ENCODE assay signal across 8 cellular contexts in the genomic region with DNA sequence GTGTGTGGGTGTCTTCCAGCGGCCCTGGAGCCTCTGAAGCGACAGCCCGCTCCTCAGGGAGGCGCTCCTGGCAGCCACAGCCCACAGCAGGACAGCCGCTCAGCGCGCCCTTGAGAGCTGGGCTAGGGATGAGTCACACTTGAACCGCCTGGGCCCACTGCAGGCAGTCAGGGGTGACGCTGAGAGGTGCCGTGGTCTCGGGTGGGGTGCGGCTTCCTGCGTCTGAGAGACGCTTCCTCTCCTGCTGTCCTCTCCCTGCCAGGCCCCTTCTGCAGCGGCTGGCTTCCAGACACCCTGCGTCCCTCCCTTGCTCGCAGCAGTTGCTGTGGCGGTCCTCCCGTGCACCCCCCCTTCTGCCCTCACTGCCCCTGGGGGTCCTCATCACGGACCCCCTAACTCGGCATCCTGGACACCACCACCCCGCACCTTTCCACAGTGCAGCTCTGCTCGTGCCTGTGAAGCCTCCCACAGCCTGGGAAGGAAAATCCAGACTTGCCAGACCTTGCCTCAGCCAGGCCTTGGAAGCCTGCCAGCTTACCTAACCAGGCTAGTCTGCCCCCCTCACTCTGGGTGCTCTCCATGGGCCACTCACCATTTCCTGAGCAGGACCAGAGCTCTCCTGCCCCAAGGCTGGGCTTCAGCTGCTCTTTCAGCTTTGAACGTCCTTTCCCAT. TPM values are rescaled to one million over a fixed set of nuclear protein-coding genes. Genes with fewer than 3 reads are reported as not detected.
DNase-seq lines count a peak whose midpoint lies in the region; ATAC-seq and TF ChIP-seq lines count a peak whose summit lies in the region.

No MANE protein-coding gene starts in this region.

- H3K4me1 Mint-ChIP-seq in activated CD8-positive, alpha-beta T cell treated with anti-CD3 and anti-CD28 coated beads, Interleukin-2, amount 10 ng/mL, durations not matched to agents 7 days and 5 days (ENCODE audit: low read depth) = peaks cover 51% of the 10 kb centered on the region
- H3K4me1 Mint-ChIP-seq in effector memory CD8-positive, alpha-beta T cell (ENCODE audit: low read depth in 2 of 2) = peaks cover 34 to 35% of the 10 kb centered on the region in 2 donors
- peaks cover 53% of the 10 kb centered on the region for H3K4me1 Mint-ChIP-seq in nephron
- H3K4me1 Mint-ChIP-seq in stimulated activated naive CD8-positive, alpha-beta T cell treated with anti-CD3 and anti-CD28 coated beads, Interleukin-15, Interleukin-2, amounts not matched to agents 100 ng/mL and 50 ng/mL, for 24 hours (ENCODE audit: low read depth) = peaks cover 24% of the 10 kb centered on the region

- POLR2A ChIA-PET in activated CD8-positive, alpha-beta T cell treated with anti-CD3 and anti-CD28 coated beads, Interleukin-2, amount 10 ng/mL, durations not matched to agents 7 days and 5 days (lab: Charles Lee) = interaction anchor here (0.9 to 1.2 kb wide), 4 partner anchors 10 to 121 kb away, joined by 3 to 5 read pairs (median 4); partner anchors contain the start of gene MAPKBP1

- peak overlapping the region; percentile 96 for H3K27ac Mint-ChIP-seq in activated CD8-positive, alpha-beta T cell treated with anti-CD3 and anti-CD28 coated beads, Interleukin-2, amount 10 ng/mL, durations not matched to agents 7 days and 5 days
- peak overlapping the region; percentile 99 to 100 for H3K27ac Mint-ChIP-seq in effector memory CD8-positive, alpha-beta T cell
- peak overlapping the region in 2 of 3 experiments; percentile 50 to 91 for H3K27ac Mint-ChIP-seq in nephron
- H3K27ac Mint-ChIP-seq in stimulated activated naive CD8-positive, alpha-beta T cell treated with anti-CD3 and anti-CD28 coated beads, Interleukin-15, Interleukin-2, amounts not matched to agents 100 ng/mL and 50 ng/mL, for 24 hours = peak overlapping the region; percentile 72

- H3K27me3 Mint-ChIP-seq in activated CD8-positive, alpha-beta T cell treated with anti-CD3 and anti-CD28 coated beads, Interleukin-2, amount 10 ng/mL, durations not matched to agents 7 days and 5 days (ENCODE audit: low read depth) = no peaks in the 10 kb centered on the region
- no peaks in the 10 kb centered on the region for H3K27me3 Mint-ChIP-seq in effector memory CD8-positive, alpha-beta T cell
- H3K27me3 Mint-ChIP-seq in nephron (ENCODE audit: low read depth) = peaks cover 4% of the 10 kb centered on the region
- H3K27me3 Mint-ChIP-seq in stimulated activated naive CD8-positive, alpha-beta T cell treated with anti-CD3 and anti-CD28 coated beads, Interleukin-15, Interleukin-2, amounts not matched to agents 100 ng/mL and 50 ng/mL, for 24 hours = no peaks in the 10 kb centered on the region

- peak; percentile 91 for ATAC-seq in HG02759 (IDR thresholded peaks at IDR 0.05; ENCODE audit: unreplicated experiment)
- peak; percentile 100 for ATAC-seq in activated CD8-positive, alpha-beta T cell treated with anti-CD3 and anti-CD28 coated beads, Interleukin-2, amount 10 ng/mL, durations not matched to agents 7 days and 5 days
- ATAC-seq in effector memory CD8-positive, alpha-beta T cell (replicated peaks) = peak; percentile 94

- DNase-seq in NCI-H2171 treated with DMSO at 0.1 percent for 48 hours (lab: John Stamatoyannopoulos, UW) = peak; percentile 66
- peak; percentile 94 for DNase-seq in activated CD8-positive, alpha-beta T cell treated with anti-CD3 and anti-CD28 coated beads, Interleukin-2, amount 10 ng/mL, durations not matched to agents 7 days and 5 days
- peak; percentile 88 to 91 (median 91) for DNase-seq in effector memory CD8-positive, alpha-beta T cell
- DNase-seq in hippocampal formation (lab: John Stamatoyannopoulos, UW) = no peak

- TF ChIP-seq CTCF in nephron (IDR thresholded peaks at IDR 0.05; ENCODE audit: unreplicated experiment in 3 of 3) = no peak

- peak; percentile 21 for TF ChIP-seq POLR2A in GM15510 (IDR thresholded peaks at IDR 0.05; ENCODE audit: borderline replicate concordance, extremely low read depth, insufficient read length)

- peaks cover 3% of the 10 kb centered on the region for H3K36me3 Mint-ChIP-seq in activated CD8-positive, alpha-beta T cell treated with anti-CD3 and anti-CD28 coated beads, Interleukin-2, amount 10 ng/mL, durations not matched to agents 7 days and 5 days (ENCODE audit: low read depth)
- H3K36me3 Mint-ChIP-seq in effector memory CD8-positive, alpha-beta T cell (ENCODE audit: insufficient read depth) = peaks cover 49% of the 10 kb centered on the region
- H3K36me3 Mint-ChIP-seq in nephron (ENCODE audit: low read depth) = peaks cover 4% of the 10 kb centered on the region
- peaks cover 8% of the 10 kb centered on the region for H3K36me3 Mint-ChIP-seq in stimulated activated naive CD8-positive, alpha-beta T cell treated with anti-CD3 and anti-CD28 coated beads, Interleukin-15, Interleukin-2, amounts not matched to agents 100 ng/mL and 50 ng/mL, for 24 hours (ENCODE audit: low read depth)

- CTCF ChIA-PET in activated CD8-positive, alpha-beta T cell treated with anti-CD3 and anti-CD28 coated beads, Interleukin-2, amount 10 ng/mL, durations not matched to agents 7 days and 5 days (lab: Charles Lee) = interaction anchor here (1.0 to 2.6 kb wide), 6 partner anchors 9 to 429 kb away, joined by 3 to 35 read pairs (median 8); partner anchors contain the start of genes EHD4 and MAPKBP1

- H3K4me3 Mint-ChIP-seq in activated CD8-positive, alpha-beta T cell treated with anti-CD3 and anti-CD28 coated beads, Interleukin-2, amount 10 ng/mL, durations not matched to agents 7 days and 5 days = peak overlapping the region; percentile 44
- peak overlapping the region; percentile 81 to 84 for H3K4me3 Mint-ChIP-seq in effector memory CD8-positive, alpha-beta T cell
- H3K4me3 Mint-ChIP-seq in nephron = no peak overlapping the region
- H3K4me3 Mint-ChIP-seq in stimulated activated naive CD8-positive, alpha-beta T cell treated with anti-CD3 and anti-CD28 coated beads, Interleukin-15, Interleukin-2, amounts not matched to agents 100 ng/mL and 50 ng/mL, for 24 hours = no peak overlapping the region

- H3K9me3 Mint-ChIP-seq in activated CD8-positive, alpha-beta T cell treated with anti-CD3 and anti-CD28 coated beads, Interleukin-2, amount 10 ng/mL, durations not matched to agents 7 days and 5 days (ENCODE audit: insufficient read depth) = no peaks in the 10 kb centered on the region
- no peaks in the 10 kb centered on the region for H3K9me3 Mint-ChIP-seq in effector memory CD8-positive, alpha-beta T cell
- no peaks in the 10 kb centered on the region for H3K9me3 Mint-ChIP-seq in nephron
- H3K9me3 Mint-ChIP-seq in stimulated activated naive CD8-positive, alpha-beta T cell treated with anti-CD3 and anti-CD28 coated beads, Interleukin-15, Interleukin-2, amounts not matched to agents 100 ng/mL and 50 ng/mL, for 24 hours = no peaks in the 10 kb centered on the region

RNA-seq across cellular contexts. Expression of gene SPTBN5, which starts 1.1 kb away (rescaled TPM):
- under 1 TPM; 0.16 to 0.21 TPM for total RNA-seq in activated CD8-positive, alpha-beta T cell treated with anti-CD3 and anti-CD28 coated beads, Interleukin-2, amount 10 ng/mL, durations not matched to agents 7 days and 5 days

RNA-seq across cellular contexts. Expression of gene PLA2G4B, which starts 56.3 kb away (rescaled TPM):
- 10 to 100 TPM in 1 of 2 experiments, 1 to 10 TPM in 1; 8.9 to 13.1 TPM for total RNA-seq in activated CD8-positive, alpha-beta T cell treated with anti-CD3 and anti-CD28 coated beads, Interleukin-2, amount 10 ng/mL, durations not matched to agents 7 days and 5 days

Comparison
In these comparisons a context has a peak if more than half of its experiments do, and no peak if none do; other contexts are left out.
1. DNase-seq: peak in NCI-H2171 treated with DMSO at 0.1 percent for 48 hours (single experiment), activated CD8-positive, alpha-beta T cell treated with anti-CD3 and anti-CD28 coated beads, Interleukin-2, amount 10 ng/mL, durations not matched to agents 7 days and 5 days (single experiment) and effector memory CD8-positive, alpha-beta T cell (3 of 3); none in hippocampal formation (0 of 2).
2. H3K4me3 Mint-ChIP-seq: peak in activated CD8-positive, alpha-beta T cell treated with anti-CD3 and anti-CD28 coated beads, Interleukin-2, amount 10 ng/mL, durations not matched to agents 7 days and 5 days (single experiment) and effector memory CD8-positive, alpha-beta T cell (2 of 2); none in nephron (0 of 3) and stimulated activated naive CD8-positive, alpha-beta T cell treated with anti-CD3 and anti-CD28 coated beads, Interleukin-15, Interleukin-2, amounts not matched to agents 100 ng/mL and 50 ng/mL, for 24 hours (single experiment).
3. Peak in every context shown above with its lines, with median percentiles within 50 percentile points of each other: ATAC-seq and H3K27ac Mint-ChIP-seq.